Comparison of ENCODE assay signal across 20 cellular contexts in the genomic region with DNA sequence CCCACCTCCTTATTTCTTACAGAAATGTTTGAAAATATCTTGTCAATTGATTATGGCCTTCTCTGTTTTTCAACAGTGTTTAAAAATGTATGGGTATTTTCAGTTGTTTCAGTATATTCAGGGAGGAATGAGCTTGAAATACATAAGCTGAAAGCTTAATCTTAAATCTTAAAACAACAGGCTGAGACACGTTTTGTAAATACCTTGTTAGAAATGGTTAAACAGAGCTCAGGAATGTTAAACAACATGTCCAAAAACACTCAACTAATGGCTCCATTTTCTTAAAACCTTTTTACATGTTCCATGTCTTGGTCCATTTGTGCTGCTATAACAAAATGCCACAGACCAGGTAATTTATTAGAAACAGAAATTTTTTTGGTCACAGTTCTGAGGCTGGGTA.
DNase-seq lines count a peak whose midpoint lies in the region; ATAC-seq and TF ChIP-seq lines count a peak whose summit lies in the region.
"Had no signal": no experiment of that assay in that cellular context is flagged by ENCODE, and none has a peak within 500 bp of the region (broad histone marks: within the 10 kb centered on the region; RNA-seq: fewer than 3 reads in every experiment).

No MANE protein-coding gene starts in this region.

- H3K4me3 ChIP-seq in mammary epithelial cell (replicated peaks in 1 of 3; ENCODE audit: insufficient read depth in 1 of 3, low read depth in 2 of 3, low read length in 3 of 3): no peak overlapping the region
- no peak overlapping the region for H3K4me3 ChIP-seq in epithelial cell of esophagus (ENCODE audit: low read length)
- H3K4me3 ChIP-seq in heart right ventricle: no peak overlapping the region
- H3K4me3 ChIP-seq: BLaER1 treated with 17β-estradiol and CSF1 and Interleukin-3, amounts not matched to agents 10 nM and 100 nM; GM12878 had no signal

- WGBS in mammary epithelial cell (ENCODE audit: low coverage, missing lambda C conversion rate): 29% methylated on average over 1 of the region's 1 CpG
- WGBS in heart right ventricle, 2 donors: 55 to 64% methylated on average over 1 of the region's 1 CpG

- no peaks in the 10 kb centered on the region for H3K4me1 ChIP-seq in mammary epithelial cell (ENCODE audit: insufficient read depth, low read length)
- no peaks in the 10 kb centered on the region for H3K4me1 ChIP-seq in heart right ventricle
- H3K4me1 ChIP-seq: BLaER1 treated with 17β-estradiol and CSF1 and Interleukin-3, amounts not matched to agents 10 nM and 100 nM had no signal

- H3K9me3 ChIP-seq in mammary epithelial cell (replicated peaks; ENCODE audit: insufficient read depth, low read length) (no peaks in the 10 kb centered on the region), heart right ventricle (peaks cover 0 to 10% (median 0%) of the 10 kb centered on the region in 11 donors)
- H3K9me3 ChIP-seq: BLaER1 treated with 17β-estradiol and CSF1 and Interleukin-3, amounts not matched to agents 10 nM and 100 nM had no signal

- POLR2A ChIA-PET in MCF 10A (lab: Yijun Ruan, JAX): interaction anchor here (0.8 to 1.6 kb wide), 2 partner anchors 13 to 66 kb away, joined by 3 to 4 read pairs; no protein-coding TSS in a partner anchor

- H3K36me3 ChIP-seq in mammary epithelial cell (ENCODE audit: insufficient read depth, low read length) (no peaks in the 10 kb centered on the region), heart right ventricle (no peaks in the 10 kb centered on the region)
- H3K36me3 ChIP-seq: BLaER1 treated with 17β-estradiol and CSF1 and Interleukin-3, amounts not matched to agents 10 nM and 100 nM had no signal

- no peak overlapping the region for H3K27ac ChIP-seq in mammary epithelial cell (ENCODE audit: insufficient read depth, low read depth, low read length)
- H3K27ac ChIP-seq in heart right ventricle: no peak overlapping the region
- H3K27ac ChIP-seq: BLaER1 treated with 17β-estradiol and CSF1 and Interleukin-3, amounts not matched to agents 10 nM and 100 nM had no signal

- H3K36me3 Mint-ChIP-seq in MCF 10A (ENCODE audit: insufficient read depth, unreplicated experiment): no peaks in the 10 kb centered on the region
- H3K36me3 Mint-ChIP-seq: CD8-positive, alpha-beta T cell had no signal

- no peaks in the 10 kb centered on the region for H3K79me2 ChIP-seq in mammary epithelial cell (ENCODE audit: insufficient read depth, low read length)

- H3K27me3 Mint-ChIP-seq in MCF 10A (ENCODE audit: insufficient read depth, unreplicated experiment): no peaks in the 10 kb centered on the region
- H3K27me3 Mint-ChIP-seq: B cell had no signal

- H3K27me3 ChIP-seq in mammary epithelial cell (ENCODE audit: insufficient read depth, low read length) (no peaks in the 10 kb centered on the region), heart right ventricle (no peaks in the 10 kb centered on the region)
- H3K27me3 ChIP-seq: BLaER1 treated with 17β-estradiol and CSF1 and Interleukin-3, amounts not matched to agents 10 nM and 100 nM had no signal

- BruUV-seq in mammary epithelial cell (replicated peaks; lab: Mats Ljungman, UMichigan): no TSS peak
- BruUV-seq in MCF 10A (replicated peaks; lab: Mats Ljungman, UMichigan): no TSS peak

- DNase-seq in mammary epithelial cell (peak; percentile 3), MCF 10A (ENCODE audit: unreplicated experiment) (no peak), epithelial cell of esophagus (ENCODE audit: low read depth) (peak; percentile 55), renal cortical epithelial cell (ENCODE audit: low read depth) (peak; percentile 85), NCI-H1105 (lab: John Stamatoyannopoulos, UW) (no peak), heart right ventricle (no peak)
- DNase-seq: 8988T; CD8-positive, alpha-beta T cell; DMS 273 treated with DMSO at 0.1 percent for 48 hours; DMS53; DND-41; EL; GOT3; H7; HFFc6 had no signal

- H3K4me2 ChIP-seq in mammary epithelial cell (ENCODE audit: insufficient read depth, low read depth, low read length): peak overlapping the region; percentile 57
- H3K4me2 ChIP-seq: BLaER1 treated with 17β-estradiol and CSF1 and Interleukin-3, amounts not matched to agents 10 nM and 100 nM had no signal

- H3K27ac Mint-ChIP-seq in MCF 10A (ENCODE audit: low read depth, unreplicated experiment): no peak overlapping the region
- H3K27ac Mint-ChIP-seq: B cell; CD8-positive, alpha-beta T cell; HFFc6 had no signal

- TF ChIP-seq CTCF in mammary epithelial cell (conservative IDR thresholded peaks at IDR 0.05 in 1 of 2, IDR thresholded peaks at IDR 0.05 in 1 of 2; ENCODE audit: extremely low read depth in 1 of 2, insufficient read depth in 1 of 2, low read depth in 1 of 2, low read length in 2 of 2) (no peak), MCF 10A (IDR thresholded peaks at IDR 0.05; ENCODE audit: unreplicated experiment) (no peak), epithelial cell of esophagus (IDR thresholded peaks at IDR 0.05; ENCODE audit: insufficient read depth, low read depth, low read length, missing control alignments) (no peak), heart right ventricle (IDR thresholded peaks at IDR 0.05) (no peak)

- dilution Hi-C loops in mammary epithelial cell (cut with HindIII; ENCODE audit: low sequenced_read_pairs): no loop called here

- H3K9me3 Mint-ChIP-seq in MCF 10A (ENCODE audit: unreplicated experiment): peaks cover 1% of the 10 kb centered on the region

- peak overlapping the region; percentile 44 for H2AFZ ChIP-seq in mammary epithelial cell (ENCODE audit: low read depth, low read length)

- in situ Hi-C loops in mammary epithelial cell (cut with MboI; ENCODE audit: low sequenced_read_pairs in 2 of 2): no loop called here

- H3K9ac ChIP-seq in mammary epithelial cell (ENCODE audit: insufficient read depth, low read length): no peak overlapping the region
- H3K9ac ChIP-seq: BLaER1 treated with 17β-estradiol and CSF1 and Interleukin-3, amounts not matched to agents 10 nM and 100 nM had no signal

- CTCF ChIA-PET in mammary epithelial cell (lab: Charles Lee; ENCODE audit: low non-redundant PET) (interaction anchor here (0.5 kb wide), 1 partner anchor 114 kb away, joined by 3 read pairs; no protein-coding TSS in a partner anchor), MCF 10A (lab: Yijun Ruan, JAX) (no interaction called here)

- no peaks in the 10 kb centered on the region for H3K4me1 Mint-ChIP-seq in MCF 10A (ENCODE audit: insufficient read depth, unreplicated experiment)
- H3K4me1 Mint-ChIP-seq: B cell had no signal

- intact Hi-C loops in mammary epithelial cell (cut with micrococcal nuclease): no loop called here
- intact Hi-C loops in MCF 10A (cut with micrococcal nuclease): no loop called here
- intact Hi-C loops in heart right ventricle (cut with DNase I): no loop called here

- no peaks in the 10 kb centered on the region for H4K20me1 ChIP-seq in mammary epithelial cell (ENCODE audit: insufficient read depth, low read length)
- H4K20me1 ChIP-seq: BLaER1 treated with 17β-estradiol and CSF1 and Interleukin-3, amounts not matched to agents 10 nM and 100 nM had no signal

- H3K4me3 Mint-ChIP-seq in MCF 10A (ENCODE audit: unreplicated experiment): no peak overlapping the region
- H3K4me3 Mint-ChIP-seq: B cell; CD8-positive, alpha-beta T cell; HFFc6 had no signal

- ATAC-seq in heart right ventricle (no peak), HG03135 (IDR thresholded peaks at IDR 0.05; ENCODE audit: unreplicated experiment) (no peak)
- ATAC-seq: CD8-positive, alpha-beta T cell; GM12878; HCT116 had no signal

Comparison
In these comparisons a context has a peak if more than half of its experiments do, and no peak if none do; other contexts are left out.
1. DNase-seq: peak in mammary epithelial cell (single experiment), epithelial cell of esophagus (single experiment) and renal cortical epithelial cell (single experiment); none in MCF 10A (single experiment), NCI-H1105 (single experiment) and heart right ventricle (0 of 2).